27 cellular contexts compared by ENCODE assay signal in the genomic region with DNA sequence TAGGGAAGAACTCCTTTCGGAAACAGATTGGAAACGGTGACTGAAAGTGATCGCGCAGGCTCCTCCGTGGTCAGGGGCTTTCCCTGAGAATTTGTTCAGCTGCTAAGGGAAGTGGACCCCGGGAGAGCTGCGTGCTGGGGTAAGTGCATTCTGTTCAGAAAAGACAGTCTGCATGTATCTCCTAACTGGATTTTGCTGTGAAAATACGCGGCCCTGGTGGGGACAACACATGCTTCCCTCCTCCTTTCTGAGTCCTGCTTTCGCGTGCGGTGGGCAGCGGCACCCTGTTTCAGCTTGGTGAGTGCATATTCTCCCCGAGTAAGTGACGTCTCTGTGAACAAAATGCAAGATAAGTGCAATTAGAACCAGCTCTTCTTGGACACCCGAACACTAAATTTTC.
DNase-seq lines count a peak whose midpoint lies in the region; ATAC-seq, FAIRE-seq and TF ChIP-seq lines count a peak whose summit lies in the region.
"Had no signal": no experiment of that assay in that cellular context is flagged by ENCODE, and none has a peak within 500 bp of the region (broad histone marks: within the 10 kb centered on the region; RNA-seq: fewer than 3 reads in every experiment).

No MANE protein-coding gene starts in this region.

- no peaks in the 10 kb centered on the region for H3K9me3 Mint-ChIP-seq in GM23338
- H3K9me3 Mint-ChIP-seq in activated naive CD8-positive, alpha-beta T cell treated with anti-CD3 and anti-CD28 coated beads, Interleukin-2, amount 50 U/mL, for 24 hours, result no peaks in the 10 kb centered on the region
- H3K9me3 Mint-ChIP-seq: CD14-positive monocyte; CD8-positive, alpha-beta memory T cell had no signal

- no peak overlapping the region for H3K4me2 ChIP-seq in GM23338
- H3K4me2 ChIP-seq in H1 (ENCODE audit: insufficient read depth in 1 of 2, low read depth in 2 of 2, low read length in 2 of 2), result no peak overlapping the region
- no peak overlapping the region for H3K4me2 ChIP-seq in neuronal stem cell (ENCODE audit: insufficient read depth, low read length, poor library complexity, severe bottlenecking)
- H3K4me2 ChIP-seq: BLaER1 had no signal

- H2BK120ac ChIP-seq in H1 (replicated peaks; ENCODE audit: low read depth, low read length) (no peak overlapping the region), neuronal stem cell (ENCODE audit: low read depth, low read length) (no peak overlapping the region)

- H4K8ac ChIP-seq in H1 (ENCODE audit: extremely low read depth, insufficient read depth, low read length), result no peak overlapping the region
- H4K8ac ChIP-seq in neuronal stem cell (ENCODE audit: low read depth, low read length), result no peak overlapping the region

- H3K27me3 Mint-ChIP-seq in GM23338 (ENCODE audit: insufficient read depth, low read depth, poor library complexity), result peaks cover 2% of the 10 kb centered on the region
- peaks cover 13% of the 10 kb centered on the region for H3K27me3 Mint-ChIP-seq in activated naive CD8-positive, alpha-beta T cell treated with anti-CD3 and anti-CD28 coated beads, Interleukin-2, amount 50 U/mL, for 24 hours

- H3K14ac ChIP-seq in H1 (ENCODE audit: insufficient read length) (no peak overlapping the region), neuronal stem cell (ENCODE audit: low read length) (no peak overlapping the region)

- WGBS in H1 (ENCODE audit: extremely low coverage in 1 of 2, insufficient coverage in 1 of 2, insufficient read length in 1 of 2, insufficient replicate concordance in 2 of 2, low coverage in 1 of 2, low lambda C conversion rate in 2 of 2, missing lambda C conversion rate in 1 of 2), 2 experiments, result 89% methylated on average over 16 of the region's 16 CpGs; no CpG with 5 or more reads in 1 of the 2 experiments
- no CpG with 5 or more reads among the region's 16 CpGs for WGBS in neuronal stem cell (ENCODE audit: extremely low coverage in 2 of 2, insufficient read length in 2 of 2, insufficient replicate concordance in 1 of 2), 2 donors
- 91 to 93% methylated on average over 5 to 16 of the region's 16 CpGs for WGBS in gastroesophageal sphincter (ENCODE audit: low coverage in 1 of 2), 2 donors

- no peak overlapping the region for H3K9ac ChIP-seq in H1 (replicated peaks in 1 of 4; ENCODE audit: extremely low read depth in 1 of 4, low read depth in 3 of 4, low read length in 3 of 4)
- H3K9ac ChIP-seq in neuronal stem cell (ENCODE audit: low read depth, low read length, poor library complexity), result no peak overlapping the region
- H3K9ac ChIP-seq: BLaER1 had no signal

- H3K27ac ChIP-seq in GM23338 (ENCODE audit: low read depth) (no peak overlapping the region), H1 (ENCODE audit: low read depth, low read length) (no peak overlapping the region), neuronal stem cell (replicated peaks; ENCODE audit: low read length) (no peak overlapping the region), gastroesophageal sphincter (no peak overlapping the region)
- H3K27ac ChIP-seq: BLaER1 had no signal

- H3K4me1 Mint-ChIP-seq in GM23338, result peaks cover 14% of the 10 kb centered on the region
- H3K4me1 Mint-ChIP-seq in activated naive CD8-positive, alpha-beta T cell treated with anti-CD3 and anti-CD28 coated beads, Interleukin-2, amount 50 U/mL, for 24 hours, result no peaks in the 10 kb centered on the region
- H3K4me1 Mint-ChIP-seq: CD14-positive monocyte; CD4-positive, alpha-beta memory T cell; CD4-positive, CD25-positive, alpha-beta regulatory T cell had no signal

- H3K79me1 ChIP-seq in H1 (ENCODE audit: low read depth, low read length) (no peaks in the 10 kb centered on the region), neuronal stem cell (ENCODE audit: low read depth, low read length) (no peaks in the 10 kb centered on the region)

- POLR2A ChIA-PET in H1 (lab: Charles Lee; ENCODE audit: partially characterized antibody), result interaction anchor here (0.7 to 1.3 kb wide), 2 partner anchors 8 to 11 kb away, joined by 3 read pairs; no protein-coding TSS in a partner anchor

- TF ChIP-seq CTCF in GM23338 (conservative IDR thresholded peaks at IDR 0.05; ENCODE audit: low read depth in 2 of 2) (no peak), H1 (IDR thresholded peaks at IDR 0.05; ENCODE audit: control extremely low read depth in 1 of 3, insufficient read depth in 1 of 3, low read depth in 1 of 3, low read length in 3 of 3) (no peak), gastroesophageal sphincter (IDR thresholded peaks at IDR 0.05) (no peak)

- peaks cover 11% of the 10 kb centered on the region; the same call in 1 of the 2 replicates for H3K4me1 ChIP-seq in GM23338 (ENCODE audit: insufficient read depth)
- peaks cover 0 to 2% (median under 1%) of the 10 kb centered on the region in 4 experiments; a peak in 1 of 7 replicates for H3K4me1 ChIP-seq in H1 (replicated peaks in 1 of 4; ENCODE audit: control insufficient read depth in 3 of 4, insufficient read depth in 4 of 4, low read length in 3 of 4)
- no peaks in the 10 kb centered on the region for H3K4me1 ChIP-seq in neuronal stem cell (ENCODE audit: control insufficient read depth in 2 of 2, insufficient read depth in 1 of 2, low read depth in 1 of 2, low read length in 2 of 2)
- H3K4me1 ChIP-seq in gastroesophageal sphincter, result no peaks in the 10 kb centered on the region
- H3K4me1 ChIP-seq: BE2C had no signal

- ATAC-seq in GM23338, result no peak
- no peak for ATAC-seq in HG02852 (IDR thresholded peaks at IDR 0.05; ENCODE audit: unreplicated experiment)
- no peak for ATAC-seq in activated naive CD8-positive, alpha-beta T cell treated with anti-CD3 and anti-CD28 coated beads, Interleukin-2, amount 50 U/mL, for 24 hours
- ATAC-seq in gastroesophageal sphincter, result no peak

- H3K27ac Mint-ChIP-seq in GM23338, result no peak overlapping the region
- no peak overlapping the region for H3K27ac Mint-ChIP-seq in activated naive CD8-positive, alpha-beta T cell treated with anti-CD3 and anti-CD28 coated beads, Interleukin-2, amount 50 U/mL, for 24 hours
- H3K27ac Mint-ChIP-seq: CD14-positive monocyte; CD4-positive, alpha-beta memory T cell; CD4-positive, CD25-positive, alpha-beta regulatory T cell; CD8-positive, alpha-beta memory T cell had no signal

- no peaks in the 10 kb centered on the region for H4K20me1 ChIP-seq in GM23338 (replicated peaks; ENCODE audit: insufficient read depth)
- H4K20me1 ChIP-seq in H1 (replicated peaks in 1 of 2; ENCODE audit: control insufficient read depth in 1 of 2, insufficient read depth in 2 of 2, low read length in 2 of 2), result no peaks in the 10 kb centered on the region
- H4K20me1 ChIP-seq: BLaER1 had no signal

- no peak overlapping the region for H2AK5ac ChIP-seq in H1 (ENCODE audit: low read depth, low read length)
- peak overlapping the region; percentile 17 for H2AK5ac ChIP-seq in neuronal stem cell (ENCODE audit: low read depth, low read length)

- no peak overlapping the region for H3K4me3 ChIP-seq in GM23338
- H3K4me3 ChIP-seq in H1 (ENCODE audit: extremely low read depth in 1 of 4, insufficient read depth in 2 of 4, low read depth in 3 of 4, low read length in 4 of 4), result no peak overlapping the region
- no peak overlapping the region for H3K4me3 ChIP-seq in neuronal stem cell (ENCODE audit: low read length in 2 of 2)
- no peak overlapping the region for H3K4me3 ChIP-seq in gastroesophageal sphincter
- H3K4me3 ChIP-seq: BLaER1 had no signal

- no peaks in the 10 kb centered on the region for H3K9me2 ChIP-seq in GM23338 (ENCODE audit: insufficient read depth)

- H3K36me3 ChIP-seq in GM23338 (ENCODE audit: insufficient read depth) (no peaks in the 10 kb centered on the region), H1 (ENCODE audit: control insufficient read depth in 2 of 4, insufficient read depth in 4 of 4, low read length in 3 of 4) (no peaks in the 10 kb centered on the region), neuronal stem cell (replicated peaks in 1 of 2; ENCODE audit: control insufficient read depth in 2 of 2, insufficient read depth in 2 of 2, low read length in 2 of 2) (no peaks in the 10 kb centered on the region), gastroesophageal sphincter (no peaks in the 10 kb centered on the region)
- H3K36me3 ChIP-seq: BE2C, BLaER1 had no signal

- H2AFZ ChIP-seq in GM23338 (peak overlapping the region; percentile 38; the same call in 1 of the 2 replicates), H1 (ENCODE audit: low read length) (peak overlapping the region; percentile 17; the same call in 1 of the 2 replicates), neuronal stem cell (ENCODE audit: low read length) (no peak overlapping the region)

- H2BK15ac ChIP-seq in H1 (ENCODE audit: low read length), result no peak overlapping the region
- no peak overlapping the region for H2BK15ac ChIP-seq in neuronal stem cell (ENCODE audit: low read length)

- no peak overlapping the region for H3K4ac ChIP-seq in H1 (replicated peaks; ENCODE audit: insufficient read length, low read depth, low read length)
- no peak overlapping the region for H3K4ac ChIP-seq in neuronal stem cell (ENCODE audit: low read length)

- TF ChIP-seq EP300 in H1 (IDR thresholded peaks at IDR 0.05; ENCODE audit: borderline replicate concordance in 1 of 2, low read depth in 2 of 2, low read length in 2 of 2) (no peak), gastroesophageal sphincter (IDR thresholded peaks at IDR 0.05) (no peak)

- no peak overlapping the region for H4K5ac ChIP-seq in H1 (ENCODE audit: insufficient read length, low read depth, low read length)

- DNase-seq in Daoy (ENCODE audit: low read depth) (peak; percentile 21), GM23338 (ENCODE audit: low spot score) (no peak), H1 (ENCODE audit: low read depth in 1 of 2, low spot score in 2 of 2) (no peak), neuronal stem cell (ENCODE audit: low spot score) (no peak), KG1 (lab: John Stamatoyannopoulos, UW) (no peak)
- DNase-seq in activated naive CD8-positive, alpha-beta T cell treated with anti-CD3 and anti-CD28 coated beads, Interleukin-2, amount 50 U/mL, for 24 hours, result no peak
- DNase-seq: 8988T; ACHN; BE2C; C1 segment of cervical spinal cord; CD4-positive, alpha-beta memory T cell; CD4-positive, CD25-positive, alpha-beta regulatory T cell; CD8-positive, alpha-beta memory T cell; COR-L47; DMS 273 treated with DMSO at 0.1 percent for 48 hours; DMS153; DMS53; DMS79; DND-41; GF-D8 had no signal

- CTCF ChIA-PET in H1 (lab: Charles Lee; ENCODE audit: partially characterized antibody), result interaction anchor here (0.6 to 3.7 kb wide), 6 partner anchors 9 to 262 kb away, joined by 3 to 19 read pairs (median 3); no protein-coding TSS in a partner anchor

- H3K79me2 ChIP-seq in GM23338 (replicated peaks; ENCODE audit: insufficient read depth), result no peaks in the 10 kb centered on the region
- no peaks in the 10 kb centered on the region for H3K79me2 ChIP-seq in H1 (ENCODE audit: control insufficient read depth in 1 of 2, insufficient read depth in 2 of 2, low read length in 2 of 2)

- H3K27me3 ChIP-seq in GM23338 (ENCODE audit: insufficient read depth) (no peaks in the 10 kb centered on the region), H1 (replicated peaks in 1 of 4; ENCODE audit: control insufficient read depth in 3 of 4, extremely low read depth in 1 of 4, insufficient read depth in 3 of 4, low read length in 3 of 4) (no peaks in the 10 kb centered on the region), neuronal stem cell (ENCODE audit: control insufficient read depth in 3 of 3, insufficient read depth in 3 of 3, low read depth in 1 of 3, low read length in 3 of 3) (no peaks in the 10 kb centered on the region), gastroesophageal sphincter (peaks cover 13% of the 10 kb centered on the region)
- H3K27me3 ChIP-seq: BLaER1 had no signal

- no peak overlapping the region for H2BK5ac ChIP-seq in H1 (ENCODE audit: low read depth, low read length)
- H2BK5ac ChIP-seq in neuronal stem cell (ENCODE audit: low read length), result no peak overlapping the region

- H3K9me3 ChIP-seq in H1 (ENCODE audit: insufficient read depth in 2 of 2, low read depth in 1 of 2, low read length in 1 of 2) (no peaks in the 10 kb centered on the region), neuronal stem cell (replicated peaks in 1 of 2; ENCODE audit: control insufficient read depth in 2 of 2, insufficient read depth in 1 of 2, low read depth in 1 of 2, low read length in 2 of 2) (no peaks in the 10 kb centered on the region), gastroesophageal sphincter (no peaks in the 10 kb centered on the region)
- H3K9me3 ChIP-seq: BE2C, BLaER1 had no signal

- no peak for TF ChIP-seq POLR2A in H1 (IDR thresholded peaks at IDR 0.05; ENCODE audit: control extremely low read depth in 1 of 2, low read depth in 2 of 2, low read length in 2 of 2)
- no peak for TF ChIP-seq POLR2A in gastroesophageal sphincter (IDR thresholded peaks at IDR 0.05)

- no peak for TF ChIP-seq RAD21 in H1 (IDR thresholded peaks at IDR 0.05 in 1 of 2, conservative IDR thresholded peaks at IDR 0.05 in 1 of 2; ENCODE audit: low read depth in 2 of 2, low read length in 2 of 2)

- H2BK20ac ChIP-seq in H1 (ENCODE audit: low read length), result no peak overlapping the region

- H3K56ac ChIP-seq in H1 (replicated peaks; ENCODE audit: insufficient read length, low read depth, low read length), result no peak overlapping the region

- FAIRE-seq in H1 (lab: Jason Lieb, UNC), result no peak
- FAIRE-seq: A204.1, G401.6, GM12891 had no signal

- H3K23ac ChIP-seq in H1 (ENCODE audit: insufficient read length) (no peak overlapping the region), neuronal stem cell (ENCODE audit: low read depth, low read length, poor library complexity) (no peak overlapping the region)

- H3K36me3 Mint-ChIP-seq in GM23338 (ENCODE audit: low read depth), result no peaks in the 10 kb centered on the region
- H3K36me3 Mint-ChIP-seq in activated naive CD8-positive, alpha-beta T cell treated with anti-CD3 and anti-CD28 coated beads, Interleukin-2, amount 50 U/mL, for 24 hours (ENCODE audit: low read depth), result no peaks in the 10 kb centered on the region
- H3K36me3 Mint-ChIP-seq: CD14-positive monocyte; CD4-positive, alpha-beta memory T cell; CD4-positive, CD25-positive, alpha-beta regulatory T cell; CD8-positive, alpha-beta memory T cell had no signal

- no peak overlapping the region for H2BK12ac ChIP-seq in H1 (ENCODE audit: low read depth, low read length)
- H2BK12ac ChIP-seq in neuronal stem cell (ENCODE audit: low read length), result no peak overlapping the region

- H4K91ac ChIP-seq in H1 (replicated peaks; ENCODE audit: insufficient read length, low read length) (no peak overlapping the region), neuronal stem cell (ENCODE audit: low read depth, low read length, poor library complexity) (no peak overlapping the region)

- no peak overlapping the region for H3K4me3 Mint-ChIP-seq in GM23338
- H3K4me3 Mint-ChIP-seq in activated naive CD8-positive, alpha-beta T cell treated with anti-CD3 and anti-CD28 coated beads, Interleukin-2, amount 50 U/mL, for 24 hours, result no peak overlapping the region
- H3K4me3 Mint-ChIP-seq: CD14-positive monocyte; CD4-positive, alpha-beta memory T cell; CD4-positive, CD25-positive, alpha-beta regulatory T cell; CD8-positive, alpha-beta memory T cell had no signal

- H3K23me2 ChIP-seq in H1 (ENCODE audit: low read depth, low read length), result no peaks in the 10 kb centered on the region

- H3K18ac ChIP-seq in H1 (ENCODE audit: extremely low read depth, low read length) (no peak overlapping the region), neuronal stem cell (ENCODE audit: low read length) (peak overlapping the region; percentile 44)

- no peaks in the 10 kb centered on the region for H3F3A ChIP-seq in GM23338 (replicated peaks; ENCODE audit: low read depth)
